In the genomic region with DNA sequence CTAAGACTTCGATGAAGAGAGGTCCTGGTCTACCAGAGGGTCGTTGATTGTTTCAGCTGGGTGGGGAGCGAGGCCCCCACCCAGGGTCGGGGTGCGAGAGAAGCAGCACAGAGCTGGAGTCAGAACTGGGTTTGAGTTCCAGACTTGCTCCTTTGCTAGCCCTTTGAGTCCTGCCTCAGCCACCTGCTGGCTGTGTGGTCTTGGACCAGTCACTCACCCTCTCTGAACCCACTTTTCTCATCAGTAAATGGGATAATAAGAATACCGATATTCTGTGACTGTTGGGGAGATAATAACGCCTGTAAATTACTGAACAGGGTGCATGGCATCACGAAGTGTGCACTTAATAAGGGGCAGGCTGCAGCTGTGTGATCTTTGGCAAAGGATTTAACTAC, we compare ENCODE assay signal across 11 cellular contexts. TPM values are rescaled to one million over a fixed set of nuclear protein-coding genes. Genes with fewer than 3 reads are reported as not detected.
DNase-seq lines count a peak whose midpoint lies in the region; FAIRE-seq and TF ChIP-seq lines count a peak whose summit lies in the region.
"Had no signal": no experiment of that assay in that cellular context is flagged by ENCODE, and none has a peak within 500 bp of the region (broad histone marks: within the 10 kb centered on the region; RNA-seq: fewer than 3 reads in every experiment).

No MANE protein-coding gene starts in this region.

- H3K27ac ChIP-seq in OCI-LY3 (ENCODE audit: low read length), result no peak overlapping the region
- H3K27ac ChIP-seq in endothelial cell of umbilical vein (ENCODE audit: insufficient read depth, low read depth, low read length), result no peak overlapping the region

- peaks cover 13% of the 10 kb centered on the region for H3K4me1 Mint-ChIP-seq in CD14-positive monocyte

- no TSS peak for BruUV-seq in endothelial cell of umbilical vein (replicated peaks; lab: Mats Ljungman, UMichigan)

- POLR2A ChIA-PET in endothelial cell of umbilical vein (lab: Charles Lee), result no interaction called here

- no peak for FAIRE-seq in endothelial cell of umbilical vein (lab: Jason Lieb, UNC)
- FAIRE-seq: frontal cortex, TTC549 had no signal

- no peak overlapping the region for H3K27ac Mint-ChIP-seq in CD14-positive monocyte

- no peaks in the 10 kb centered on the region for H3K36me3 ChIP-seq in OCI-LY3 (replicated peaks; ENCODE audit: low read depth, low read length)
- H3K36me3 ChIP-seq in endothelial cell of umbilical vein (ENCODE audit: control insufficient read depth in 2 of 2, extremely low read depth in 1 of 2, insufficient read depth in 2 of 2, low read length in 2 of 2), result no peaks in the 10 kb centered on the region
- H3K36me3 ChIP-seq in neuron (ENCODE audit: insufficient read depth, low read length), result no peaks in the 10 kb centered on the region

- H3K9me3 ChIP-seq in OCI-LY3 (ENCODE audit: insufficient read depth, low read length), result no peaks in the 10 kb centered on the region
- no peaks in the 10 kb centered on the region for H3K9me3 ChIP-seq in endothelial cell of umbilical vein (replicated peaks; ENCODE audit: control insufficient read depth, insufficient read depth, low read length)
- no peaks in the 10 kb centered on the region for H3K9me3 ChIP-seq in neuron (ENCODE audit: low read length)

- H3K79me2 ChIP-seq in OCI-LY3 (ENCODE audit: low read length) (no peaks in the 10 kb centered on the region), endothelial cell of umbilical vein (ENCODE audit: control insufficient read depth, insufficient read depth, low read length) (no peaks in the 10 kb centered on the region)

- peak overlapping the region; percentile 73 for H3K4me3 ChIP-seq in OCI-LY3 (ENCODE audit: low read length)
- peak overlapping the region in 1 of 3 experiments; percentile 46 for H3K4me3 ChIP-seq in endothelial cell of umbilical vein (replicated peaks in 1 of 3; ENCODE audit: insufficient read depth in 1 of 3, low read depth in 1 of 3, low read length in 3 of 3)
- H3K4me3 ChIP-seq in neuron (ENCODE audit: low read length), result peak overlapping the region; percentile 31

- peaks cover 0 to 6% (median 0%) of the 10 kb centered on the region in 7 donors for H3K9me3 Mint-ChIP-seq in CD14-positive monocyte

- H3K27me3 ChIP-seq in OCI-LY3 (ENCODE audit: low read depth, low read length), result peaks cover 72% of the 10 kb centered on the region
- H3K27me3 ChIP-seq in endothelial cell of umbilical vein (ENCODE audit: control insufficient read depth in 2 of 2, insufficient read depth in 2 of 2, low read length in 2 of 2), result peaks cover 41 to 63% of the 10 kb centered on the region in 2 experiments
- peaks cover 79% of the 10 kb centered on the region for H3K27me3 ChIP-seq in neuron (ENCODE audit: insufficient read depth, low read length)

- H3K4me2 ChIP-seq in OCI-LY3 (ENCODE audit: low read length), result peak overlapping the region; percentile 88
- no peak overlapping the region for H3K4me2 ChIP-seq in endothelial cell of umbilical vein (ENCODE audit: insufficient read depth, low read length)

- CTCF ChIA-PET in endothelial cell of umbilical vein (lab: Charles Lee), result interaction anchor here (1.0 to 8.1 kb wide), 5 partner anchors 13 to 32 kb away, joined by 3 to 68 read pairs (median 6); partner anchors contain the start of gene TAF15

- no peak for DNase-seq in CD14-positive monocyte (ENCODE audit: low spot score)
- no peak for DNase-seq in endothelial cell of umbilical vein (ENCODE audit: low read depth, low spot score)
- no peak for DNase-seq in stimulated activated CD4-positive, alpha-beta T cell treated with anti-CD3 and anti-CD28 coated beads, Interleukin-1b, Interleukin-23, amount 100 ng/mL, for 48 hours
- no peak for DNase-seq in occipital lobe (lab: John Stamatoyannopoulos, UW)
- DNase-seq in posterior vena cava (ENCODE audit: low spot score), result no peak
- DNase-seq in HCEC 1CT, result no peak

- no peaks in the 10 kb centered on the region for H4K20me1 ChIP-seq in OCI-LY3 (ENCODE audit: insufficient read depth, low read length)
- no peaks in the 10 kb centered on the region for H4K20me1 ChIP-seq in endothelial cell of umbilical vein (replicated peaks; ENCODE audit: control insufficient read depth, extremely low read depth, insufficient read depth, low read length)

- H3K4me1 ChIP-seq in OCI-LY3 (ENCODE audit: low read length) (0 out of 2 replicates have a peak, but pooled peaks cover 3% of the 10 kb centered on the region), endothelial cell of umbilical vein (ENCODE audit: control insufficient read depth, extremely low read depth, insufficient read depth, low read length) (peaks cover 17% of the 10 kb centered on the region), neuron (ENCODE audit: insufficient read depth, low read length) (peaks cover 7% of the 10 kb centered on the region)

- peaks cover 0 to 2% of the 10 kb centered on the region in 2 donors for H3K36me3 Mint-ChIP-seq in CD14-positive monocyte

- no peak for TF ChIP-seq POLR2A in endothelial cell of umbilical vein (IDR thresholded peaks at IDR 0.05; ENCODE audit: low read depth, low read length)

- no peak for TF ChIP-seq CTCF in CD14-positive monocyte (IDR thresholded peaks at IDR 0.05)
- no peak for TF ChIP-seq CTCF in OCI-LY3 (IDR thresholded peaks at IDR 0.05; ENCODE audit: low read depth, low read length)
- TF ChIP-seq CTCF in endothelial cell of umbilical vein (IDR thresholded peaks at IDR 0.05; ENCODE audit: extremely low read depth in 1 of 2, insufficient read depth in 1 of 2, low read depth in 1 of 2, low read length in 2 of 2), result no peak

- intact Hi-C loops in CD14-positive monocyte (cut with micrococcal nuclease), result no loop called here
- intact Hi-C loops in endothelial cell of umbilical vein (cut with micrococcal nuclease), result no loop called here
- intact Hi-C loops in posterior vena cava (cut with DNase I), result loop anchor here in 1 of 2 donors (2.0 kb wide), 1 partner anchor 15 kb away; no protein-coding TSS in a partner anchor

- dilution Hi-C loops in endothelial cell of umbilical vein (cut with MboI; ENCODE audit: extremely low pct_ligation_motif_present, low sequenced_read_pairs), result no loop called here

- no peak overlapping the region for H2AFZ ChIP-seq in OCI-LY3 (ENCODE audit: low read depth, low read length)
- H2AFZ ChIP-seq in endothelial cell of umbilical vein (ENCODE audit: low read depth, low read length), result peak overlapping the region; percentile 2
- H2AFZ ChIP-seq in neuron (ENCODE audit: low read depth, low read length), result no peak overlapping the region

- H3K9me1 ChIP-seq in endothelial cell of umbilical vein (replicated peaks; ENCODE audit: control insufficient read depth, extremely low read depth, insufficient read depth, low read length), result no peaks in the 10 kb centered on the region

- H3K27me3 Mint-ChIP-seq in CD14-positive monocyte (ENCODE audit: low read depth in 3 of 3), result peaks cover 54 to 70% (median 62%) of the 10 kb centered on the region in 3 donors

- H3K4me3 Mint-ChIP-seq in CD14-positive monocyte, result peak overlapping the region; percentile 75 to 82

- H3K9ac ChIP-seq in OCI-LY3 (ENCODE audit: low read length) (no peak overlapping the region; the same call in 1 of the 2 replicates), endothelial cell of umbilical vein (replicated peaks; ENCODE audit: extremely low read depth, insufficient read depth, low read length) (no peak overlapping the region)

RNA-seq across cellular contexts. Expression of gene MMP28, which starts 0.4 kb away (rescaled TPM):
- polyA plus RNA-seq in CD14-positive monocyte, result not detected
- 3.6 and 6.1 TPM in 2 replicates for total RNA-seq in endothelial cell of umbilical vein
- 7.1 and 8.4 TPM in 2 replicates for polyA plus RNA-seq in endothelial cell of umbilical vein
- polyA plus RNA-seq in endothelial cell of umbilical vein (2011; cell fraction: cytosol; rRNA removed), result 6.2 and 7.1 TPM in 2 replicates
- polyA plus RNA-seq in endothelial cell of umbilical vein (2011; cell fraction: nucleus; rRNA removed), result 4.3 and 7.4 TPM in 2 replicates
- polyA plus RNA-seq in endothelial cell of umbilical vein (2012), result 1.7 and 1.8 TPM in 2 replicates
- 2.7 and 7.7 TPM in 2 replicates for polyA minus RNA-seq in endothelial cell of umbilical vein
- polyA minus RNA-seq in endothelial cell of umbilical vein (2011; cell fraction: cytosol; rRNA and poly(A)+ RNA removed), result 6.0 TPM
- polyA minus RNA-seq in endothelial cell of umbilical vein (2011; cell fraction: nucleus; rRNA and poly(A)+ RNA removed), result 2.2 and 5.3 TPM in 2 replicates
- 8.9 TPM for total RNA-seq in occipital lobe
- total RNA-seq in posterior vena cava, result 10 to 100 TPM in 1 of 2 donors, 1 to 10 TPM in 1; 8.8 to 18.2 TPM

RNA-seq across cellular contexts. Expression of gene TAF15, which starts 13.4 kb away (rescaled TPM):
- polyA plus RNA-seq in CD14-positive monocyte (10 to 100 TPM in 1 of 2 donors, 1 to 10 TPM in 1; 6.0 to 16.3 TPM), endothelial cell of umbilical vein (35.7 and 59.4 TPM in 2 replicates)
- total RNA-seq in endothelial cell of umbilical vein (244 and 247 TPM in 2 replicates), occipital lobe (72.8 TPM), posterior vena cava (100 to 1,000 TPM; 121 to 129 TPM)
- polyA plus RNA-seq in endothelial cell of umbilical vein (2011; cell fraction: cytosol; rRNA removed), result 63.9 and 73.5 TPM in 2 replicates
- 91.8 and 107 TPM in 2 replicates for polyA plus RNA-seq in endothelial cell of umbilical vein (2011; cell fraction: nucleus; rRNA removed)
- 201 and 234 TPM in 2 replicates for polyA plus RNA-seq in endothelial cell of umbilical vein (2012)
- polyA minus RNA-seq in endothelial cell of umbilical vein, result 103 and 110 TPM in 2 replicates
- 54.0 TPM for polyA minus RNA-seq in endothelial cell of umbilical vein (2011; cell fraction: cytosol; rRNA and poly(A)+ RNA removed)
- polyA minus RNA-seq in endothelial cell of umbilical vein (2011; cell fraction: nucleus; rRNA and poly(A)+ RNA removed), result 114 and 149 TPM in 2 replicates

RNA-seq across cellular contexts. Expression of gene C17orf50, which starts 35.2 kb away (rescaled TPM):
- polyA plus RNA-seq in CD14-positive monocyte (not detected), endothelial cell of umbilical vein (0.15 TPM in 1 of 2 replicates, not detected in the other)
- total RNA-seq in endothelial cell of umbilical vein (not detected in 2 replicates), occipital lobe (not detected), posterior vena cava (not detected)
- 0.06 TPM in 2 replicates for polyA plus RNA-seq in endothelial cell of umbilical vein (2011; cell fraction: cytosol; rRNA removed)
- polyA plus RNA-seq in endothelial cell of umbilical vein (2011; cell fraction: nucleus; rRNA removed), result not detected in 2 replicates
- polyA plus RNA-seq in endothelial cell of umbilical vein (2012), result not detected in 2 replicates
- not detected in 2 replicates for polyA minus RNA-seq in endothelial cell of umbilical vein
- not detected for polyA minus RNA-seq in endothelial cell of umbilical vein (2011; cell fraction: cytosol; rRNA and poly(A)+ RNA removed)
- not detected in 2 replicates for polyA minus RNA-seq in endothelial cell of umbilical vein (2011; cell fraction: nucleus; rRNA and poly(A)+ RNA removed)
- total RNA-seq: HT-29 had no signal

RNA-seq across cellular contexts. Expression of gene GAS2L2, which starts 42.8 kb away (rescaled TPM):
- polyA plus RNA-seq in CD14-positive monocyte, result not detected
- total RNA-seq in endothelial cell of umbilical vein, result not detected in 2 replicates
- not detected in 2 replicates for polyA plus RNA-seq in endothelial cell of umbilical vein
- not detected in 2 replicates for polyA plus RNA-seq in endothelial cell of umbilical vein (2011; cell fraction: cytosol; rRNA removed)
- 0.05 and 0.10 TPM in 2 replicates for polyA plus RNA-seq in endothelial cell of umbilical vein (2011; cell fraction: nucleus; rRNA removed)
- not detected in 2 replicates for polyA plus RNA-seq in endothelial cell of umbilical vein (2012)
- 0.07 TPM in 1 of 2 replicates, not detected in the other for polyA minus RNA-seq in endothelial cell of umbilical vein
- polyA minus RNA-seq in endothelial cell of umbilical vein (2011; cell fraction: cytosol; rRNA and poly(A)+ RNA removed), result not detected
- polyA minus RNA-seq in endothelial cell of umbilical vein (2011; cell fraction: nucleus; rRNA and poly(A)+ RNA removed), result not detected in 2 replicates
- total RNA-seq in occipital lobe, result 0.16 TPM
- total RNA-seq in posterior vena cava, result not detected
